Comparison of ENCODE assay signal across 8 cellular contexts in genomic region chr2:97011977-97012569, GRCh38. TPM values are rescaled to one million over a fixed set of nuclear protein-coding genes. Genes with fewer than 3 reads are reported as not detected.
DNase-seq lines count a peak whose midpoint lies in the region; ATAC-seq and TF ChIP-seq lines count a peak whose summit lies in the region.

No MANE protein-coding gene starts in this region.

- 13 to 21% methylated on average over 4 of the region's 4 CpGs for WGBS in body of pancreas, 2 donors
- WGBS in lung, 2 donors: 30 to 40% methylated on average over 4 of the region's 4 CpGs

- no peak overlapping the region for H3K4me3 ChIP-seq in GM06990 (replicated peaks; ENCODE audit: low read depth, low read length)
- H3K4me3 ChIP-seq in body of pancreas: no peak overlapping the region
- H3K4me3 ChIP-seq in lung: no peak overlapping the region

- H3K27ac ChIP-seq in body of pancreas (no peak overlapping the region), lung (ENCODE audit: low read depth in 1 of 2, low read length in 1 of 2) (no peak overlapping the region)

- H3K36me3 ChIP-seq in GM06990 (ENCODE audit: control insufficient read depth, insufficient read depth, low read length) (no peaks in the 10 kb centered on the region), body of pancreas (replicated peaks in 1 of 2; ENCODE audit: insufficient read depth in 1 of 2, low read depth in 2 of 2) (no peaks in the 10 kb centered on the region), lung (ENCODE audit: control insufficient read depth in 2 of 2, insufficient read depth in 2 of 2, low read length in 2 of 2) (no peaks in the 10 kb centered on the region)

- intact Hi-C loops in body of pancreas (cut with DNase I): no loop called here

- peak; percentile 47 to 65 for DNase-seq in AML-193 (lab: John Stamatoyannopoulos, UW)
- no peak for DNase-seq in GM06990 (ENCODE audit: extremely low read depth, insufficient read length)
- DNase-seq in NCI-H446 treated with DMSO at 0.1 percent for 48 hours (lab: John Stamatoyannopoulos, UW): peak; percentile 34
- peak in 3 of 4 donors; percentile 12 to 44 (median 16) for DNase-seq in body of pancreas
- no peak for DNase-seq in lung (ENCODE audit: low spot score)
- no peak for DNase-seq in mesenteric fat pad (ENCODE audit: low spot score)
- DNase-seq in OCI-M2 (lab: John Stamatoyannopoulos, UW; ENCODE audit: unreplicated experiment): no peak

- H3K27me3 ChIP-seq in GM06990 (replicated peaks; ENCODE audit: control insufficient read depth, insufficient read depth, low read length) (no peaks in the 10 kb centered on the region; the same call in 1 of the 2 replicates), body of pancreas (no peaks in the 10 kb centered on the region), lung (ENCODE audit: control insufficient read depth, insufficient read depth) (no peaks in the 10 kb centered on the region)

- TF ChIP-seq CTCF in GM06990 (IDR thresholded peaks at IDR 0.05; ENCODE audit: insufficient read depth, low read length, poor library complexity, severe bottlenecking) (peak; percentile 40), body of pancreas (IDR thresholded peaks at IDR 0.05) (peak in 6 of 7 experiments; percentile 17 to 58 (median 42)), lung (IDR thresholded peaks at IDR 0.05; ENCODE audit: control extremely low read depth, extremely low read depth) (peak; percentile 27)

- no peaks in the 10 kb centered on the region for H3K4me1 ChIP-seq in body of pancreas
- no peaks in the 10 kb centered on the region for H3K4me1 ChIP-seq in lung (ENCODE audit: control insufficient read depth in 2 of 2, insufficient read depth in 2 of 2, low read length in 2 of 2)

- no peaks in the 10 kb centered on the region for H3K9me3 ChIP-seq in body of pancreas
- H3K9me3 ChIP-seq in lung (ENCODE audit: control insufficient read depth in 2 of 2, insufficient read depth in 1 of 2, low read length in 1 of 2): no peaks in the 10 kb centered on the region

- ATAC-seq in body of pancreas (no peak), lung (ENCODE audit: insufficient read depth, low FRiP score) (no peak), GM18907 (IDR thresholded peaks at IDR 0.05; ENCODE audit: unreplicated experiment) (no peak)

- no peak for TF ChIP-seq POLR2A in body of pancreas (IDR thresholded peaks at IDR 0.05)

RNA-seq across cellular contexts. Expression of gene FAM178B, which starts 25.7 kb away (rescaled TPM):
- not detected for total RNA-seq in body of pancreas
- 1 to 10 TPM; 1.2 to 1.4 TPM for total RNA-seq in lung
- under 1 TPM; 0.23 to 0.43 TPM for polyA plus RNA-seq in lung
- not detected for total RNA-seq in mesenteric fat pad

Comparison
In these comparisons a context has a peak if more than half of its experiments do, and no peak if none do; other contexts are left out.
1. DNase-seq: peak in AML-193 (2 of 2), NCI-H446 treated with DMSO at 0.1 percent for 48 hours (single experiment) and body of pancreas (3 of 4); none in GM06990 (single experiment), lung (single experiment), mesenteric fat pad (single experiment) and OCI-M2 (single experiment).
2. Peak in every context shown above with its lines, with median percentiles within 50 percentile points of each other: CTCF ChIP-seq.